27 cellular contexts compared by ENCODE assay signal in the genomic region with DNA sequence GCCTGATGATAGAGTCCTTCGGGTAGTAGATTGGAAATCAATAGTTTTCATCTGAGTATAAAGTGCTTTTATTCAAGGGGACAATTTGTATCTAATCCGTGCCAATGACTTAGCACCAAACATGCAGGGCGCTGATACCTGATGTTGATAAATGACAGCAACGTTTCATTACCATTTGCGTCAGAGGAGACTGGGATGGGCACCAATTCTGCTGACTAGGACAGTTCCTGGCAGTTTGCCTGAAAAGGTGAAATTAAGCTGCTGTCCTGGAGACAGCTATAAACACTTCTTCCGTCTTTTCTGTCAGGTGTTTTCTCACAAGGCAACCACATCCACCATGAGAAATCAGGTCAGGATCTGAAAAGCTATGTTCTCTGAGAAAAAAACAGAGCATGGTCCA.
"Had no signal": no experiment of that assay in that cellular context is flagged by ENCODE, and none has a peak within 500 bp of the region (broad histone marks: within the 10 kb centered on the region; RNA-seq: fewer than 3 reads in every experiment).

No MANE protein-coding gene starts in this region.

- H3K4me2 ChIP-seq: smooth muscle cell had no signal

- DNase-seq: activated CD4-positive, alpha-beta T cell treated with anti-CD3 and anti-CD28 coated beads for 36 hours; activated CD4-positive, alpha-beta T cell treated with anti-CD3 and anti-CD28 coated beads, Interleukin-2, amount 50 U/mL, for 4 hours; activated CD4-positive, CD25-positive, alpha-beta regulatory T cell; activated effector memory CD4-positive, alpha-beta T cell treated with Interleukin-2 at 50 U/mL for 16 hours; activated naive CD4-positive, alpha-beta T cell treated with Interleukin-2 at 50 U/mL for 16 hours; activated T-cell treated with anti-CD3 and anti-CD28 coated beads for 4 hours; anterior cingulate cortex; dermis blood vessel endothelial cell; effector CD4-positive, alpha-beta T cell; gastrocnemius medialis; glutamatergic neuron; islet precursor cell; left ventricle myocardium superior; mucosa of descending colon; nucleus accumbens; pancreas; retina; stimulated activated CD4-positive, alpha-beta T cell treated with anti-CD3 and anti-CD28 coated beads, Interleukin-1b, Interleukin-23, amount 100 ng/mL, for 48 hours; stimulated activated CD4-positive, alpha-beta T cell treated with anti-CD3 and anti-CD28 coated beads, Interleukin-4, amount 100 ng/mL, for 4 hours; stimulated activated CD8-positive, alpha-beta memory T cell treated with anti-CD3 and anti-CD28 coated beads, Interleukin-4, amount 100 ng/mL, for 48 hours; stimulated activated naive CD8-positive, alpha-beta T cell treated with anti-CD3 and anti-CD28 coated beads, Interleukin-15, amount 100 ng/mL, for 72 hours; substantia nigra; uterus had no signal

- H3K4me3 ChIP-seq: gastrocnemius medialis, mucosa of descending colon, pancreas, prostate gland, smooth muscle cell, uterus had no signal

- H3K27ac ChIP-seq: gastrocnemius medialis, pancreas, prostate gland, uterus had no signal

- H3K27me3 ChIP-seq: gastrocnemius medialis, pancreas, uterus had no signal

- ATAC-seq: activated CD4-positive, alpha-beta T cell treated with anti-CD3 and anti-CD28 coated beads for 36 hours; gastrocnemius medialis; left ventricle myocardium superior; mucosa of descending colon; natural killer cell treated with Interleukin-12 subunit alpha and Interleukin-12 subunit beta and Interleukin-15 and Interleukin-18, amount 100 ng/mL, for 72 hours; stimulated activated memory B cell treated with anti-CD40 and anti-IgM and Interleukin-4, amounts not matched to agents 10 μg/mL and 1 μg/mL and 100 μg/mL, for 72 hours; stimulated activated naive CD8-positive, alpha-beta T cell treated with anti-CD3 and anti-CD28 coated beads, Interleukin-15, amount 100 ng/mL, for 72 hours had no signal

- H3K36me3 ChIP-seq: gastrocnemius medialis, pancreas, prostate gland, uterus had no signal

- H3K9me3 ChIP-seq: gastrocnemius medialis, pancreas, prostate gland, uterus had no signal
